In genomic region chr7:3164363-3164762, GRCh38 we compare ENCODE assay signal across 18 cellular contexts.
DNase-seq lines count a peak whose midpoint lies in the region; ATAC-seq and TF ChIP-seq lines count a peak whose summit lies in the region.
"Had no signal": no experiment of that assay in that cellular context is flagged by ENCODE, and none has a peak within 500 bp of the region (broad histone marks: within the 10 kb centered on the region; RNA-seq: fewer than 3 reads in every experiment).

No MANE protein-coding gene starts in this region.

- DNase-seq in NCI-H146 treated with DMSO at 0.1 percent for 48 hours (lab: John Stamatoyannopoulos, UW; ENCODE audit: unreplicated experiment) (peak; percentile 45), right atrium auricular region (ENCODE audit: low spot score) (no peak), retinal pigment epithelial cell (ENCODE audit: low read depth) (peak; percentile 36), NCI-H2029 treated with DMSO at 0.1 percent for 48 hours (lab: John Stamatoyannopoulos, UW) (no peak), left lung (no peak)
- no peak for DNase-seq in activated CD4-positive, alpha-beta T cell treated with anti-CD3 and anti-CD28 coated beads for 1 hour
- DNase-seq: activated CD4-positive, alpha-beta T cell treated with anti-CD3 and anti-CD28 coated beads for 48 hours; activated effector memory CD4-positive, alpha-beta T cell treated with Interleukin-2 at 50 U/mL for 16 hours; activated naive CD8-positive, alpha-beta T cell treated with anti-CD3 and anti-CD28 coated beads, Interleukin-2, amount 50 U/mL, for 24 hours; caudate nucleus; CD8-positive, alpha-beta memory T cell; effector CD4-positive, alpha-beta T cell; HFFc6; NCI-H1105 treated with DMSO at 0.1 percent for 48 hours; nucleus accumbens; right lobe of liver had no signal

- intact Hi-C loops in left lung (cut with DNase I): no loop called here

- ATAC-seq in left lung: no peak
- ATAC-seq: activated naive CD8-positive, alpha-beta T cell treated with anti-CD3 and anti-CD28 coated beads, Interleukin-2, amount 50 U/mL, for 24 hours; stimulated activated memory B cell treated with anti-CD40 and anti-IgM and Interleukin-4, amounts not matched to agents 10 μg/mL and 1 μg/mL and 100 μg/mL, for 72 hours had no signal

- H3K27me3 ChIP-seq in right atrium auricular region (no peaks in the 10 kb centered on the region), left lung (peaks cover 0 to 20% of the 10 kb centered on the region in 2 donors)
- H3K27me3 ChIP-seq: right lobe of liver had no signal

- H3K4me3 ChIP-seq in right atrium auricular region: no peak overlapping the region
- no peak overlapping the region for H3K4me3 ChIP-seq in retinal pigment epithelial cell (ENCODE audit: low read length)
- no peak overlapping the region for H3K4me3 ChIP-seq in left lung
- H3K4me3 ChIP-seq: right lobe of liver had no signal

- H3K36me3 ChIP-seq in right atrium auricular region (no peaks in the 10 kb centered on the region), left lung (no peaks in the 10 kb centered on the region)
- H3K36me3 ChIP-seq: right lobe of liver had no signal

- H3K27ac ChIP-seq in VCaP: peak overlapping the region; percentile 76
- H3K27ac ChIP-seq in right atrium auricular region: peak overlapping the region; percentile 45 to 61
- H3K27ac ChIP-seq in left lung: no peak overlapping the region
- H3K27ac ChIP-seq: right lobe of liver had no signal

- H3K9me3 ChIP-seq in right atrium auricular region (no peaks in the 10 kb centered on the region), left lung (no peaks in the 10 kb centered on the region)
- H3K9me3 ChIP-seq: right lobe of liver had no signal

- no peak for TF ChIP-seq CTCF in VCaP (conservative IDR thresholded peaks at IDR 0.05)
- TF ChIP-seq CTCF in right atrium auricular region (IDR thresholded peaks at IDR 0.05): no peak
- no peak for TF ChIP-seq CTCF in retinal pigment epithelial cell (conservative IDR thresholded peaks at IDR 0.05; ENCODE audit: low read depth, low read length)
- no peak for TF ChIP-seq CTCF in left lung (IDR thresholded peaks at IDR 0.05)

- H3K4me1 ChIP-seq in right atrium auricular region (peaks cover 0 to 9% of the 10 kb centered on the region in 2 donors), left lung (no peaks in the 10 kb centered on the region)
- H3K4me1 ChIP-seq: right lobe of liver had no signal

Comparison
In these comparisons a context has a peak if more than half of its experiments do, and no peak if none do; other contexts are left out.
1. DNase-seq: peak in NCI-H146 treated with DMSO at 0.1 percent for 48 hours (single experiment) and retinal pigment epithelial cell (single experiment); none in right atrium auricular region (single experiment), NCI-H2029 treated with DMSO at 0.1 percent for 48 hours (single experiment), left lung (0 of 2) and activated CD4-positive, alpha-beta T cell treated with anti-CD3 and anti-CD28 coated beads for 1 hour (single experiment).
2. H3K27ac ChIP-seq: peak in VCaP (single experiment) and right atrium auricular region (2 of 2); none in left lung (0 of 2).